In genomic region chr6:53982361-53983050, GRCh38 we compare ENCODE assay signal across 26 cellular contexts.
A peak's percentile ranks its signal among the peaks of the same experiment; 100 is the strongest.
DNase-seq lines count a peak whose midpoint lies in the region; ATAC-seq, FAIRE-seq and TF ChIP-seq lines count a peak whose summit lies in the region.
"Had no signal": no experiment of that assay in that cellular context is flagged by ENCODE, and none has a peak within 500 bp of the region (broad histone marks: within the 10 kb centered on the region; RNA-seq: fewer than 3 reads in every experiment).

No MANE protein-coding gene starts in this region.

- H3K27ac ChIP-seq in foreskin keratinocyte, result peak overlapping the region; percentile 87
- H3K27ac ChIP-seq in right atrium auricular region, result no peak overlapping the region
- H3K27ac ChIP-seq: colonic mucosa, heart left ventricle, neural progenitor cell, thoracic aorta had no signal

- peaks cover 52% of the 10 kb centered on the region for H3K4me1 Mint-ChIP-seq in chondrocyte (ENCODE audit: low read depth)
- H3K4me1 Mint-ChIP-seq: activated naive CD8-positive, alpha-beta T cell treated with anti-CD3 and anti-CD28 coated beads, Interleukin-2, amount 10 ng/mL, durations not matched to agents 7 days and 5 days had no signal

- peaks cover 38% of the 10 kb centered on the region for H3K4me1 ChIP-seq in foreskin keratinocyte
- peaks cover 0 to 29% of the 10 kb centered on the region in 2 donors for H3K4me1 ChIP-seq in right atrium auricular region
- H3K4me1 ChIP-seq: colonic mucosa, neural progenitor cell had no signal

- H3K4me3 ChIP-seq in right atrium auricular region, result no peak overlapping the region
- H3K4me3 ChIP-seq: colonic mucosa, heart left ventricle, mucosa of descending colon, neural progenitor cell, thoracic aorta had no signal

- H3K36me3 ChIP-seq in right atrium auricular region, result no peaks in the 10 kb centered on the region
- H3K36me3 ChIP-seq: colonic mucosa, heart left ventricle, neural progenitor cell, thoracic aorta had no signal

- FAIRE-seq in urothelium cell line (lab: Jason Lieb, UNC), result peak; percentile 61

- H3K27ac Mint-ChIP-seq in chondrocyte (ENCODE audit: unreplicated experiment), result no peak overlapping the region
- H3K27ac Mint-ChIP-seq: activated naive CD8-positive, alpha-beta T cell treated with anti-CD3 and anti-CD28 coated beads, Interleukin-2, amount 10 ng/mL, durations not matched to agents 7 days and 5 days; activated T-helper 2 cell treated with anti-CD3 and anti-CD28 coated beads, Interferon-gamma antibody, Interleukin-2, Interleukin-4, amounts not matched to agents 10 μg/mL and 5 μg/mL and 100 μg/mL, durations not matched to agents 14 hours and 24 hours and 36 hours; brain; H9; neural progenitor cell; WTC11 had no signal

- TF ChIP-seq CTCF in foreskin keratinocyte (conservative IDR thresholded peaks at IDR 0.05) (no peak), right atrium auricular region (IDR thresholded peaks at IDR 0.05) (no peak), chondrocyte (IDR thresholded peaks at IDR 0.05) (no peak)

- H3K27me3 ChIP-seq in foreskin keratinocyte (no peaks in the 10 kb centered on the region), right atrium auricular region (no peaks in the 10 kb centered on the region)
- H3K27me3 ChIP-seq: colonic mucosa, heart left ventricle, neural progenitor cell had no signal

- DNase-seq in ELR (ENCODE audit: low read depth) (peak; percentile 40), RKO (ENCODE audit: low spot score) (peak; percentile 21), foreskin keratinocyte (peak; percentile 79 to 93), urothelium cell line (ENCODE audit: low spot score) (peak; percentile 40), right atrium auricular region (ENCODE audit: low spot score) (no peak), chondrocyte (ENCODE audit: low spot score) (no peak)
- DNase-seq: activated CD4-positive, alpha-beta T cell treated with anti-CD3 and anti-CD28 coated beads, Interleukin-2, amount 50 U/mL, for 4 hours; activated CD8-positive, alpha-beta memory T cell treated with anti-CD3 and anti-CD28 coated beads, Interleukin-2, amount 50 U/mL, for 48 hours; activated naive CD8-positive, alpha-beta T cell treated with anti-CD3 and anti-CD28 coated beads, Interleukin-2, amount 10 ng/mL, durations not matched to agents 7 days and 5 days; colonic mucosa; COR-L47; H9; heart left ventricle; KBM-7; mucosa of descending colon; NCI-H2171; stimulated activated CD4-positive, alpha-beta T cell treated with anti-CD3 and anti-CD28 coated beads, Interleukin-2, amount 100 ng/mL, for 48 hours; stimulated activated naive CD4-positive, alpha-beta T cell treated with Interleukin-2 at 50 U/mL for 16 hours; T-helper 9 cell had no signal

- ATAC-seq in foreskin keratinocyte (peak; percentile 77), HG03520 (IDR thresholded peaks at IDR 0.05; ENCODE audit: unreplicated experiment) (no peak)
- ATAC-seq: heart left ventricle, mucosa of descending colon, Right ventricle myocardium inferior, WTC11 had no signal

- peaks cover 4% of the 10 kb centered on the region for H3K9me3 Mint-ChIP-seq in chondrocyte (ENCODE audit: low read depth)
- H3K9me3 Mint-ChIP-seq: activated naive CD8-positive, alpha-beta T cell treated with anti-CD3 and anti-CD28 coated beads, Interleukin-2, amount 10 ng/mL, durations not matched to agents 7 days and 5 days; activated T-helper 2 cell treated with anti-CD3 and anti-CD28 coated beads, Interferon-gamma antibody, Interleukin-2, Interleukin-4, amounts not matched to agents 10 μg/mL and 5 μg/mL and 100 μg/mL, durations not matched to agents 14 hours and 24 hours and 36 hours; H9; neural progenitor cell had no signal

- H3K9me3 ChIP-seq in right atrium auricular region, result no peaks in the 10 kb centered on the region
- H3K9me3 ChIP-seq: colonic mucosa, heart left ventricle, mucosa of descending colon, thoracic aorta had no signal

- no peak overlapping the region for H3K4me3 Mint-ChIP-seq in chondrocyte (ENCODE audit: unreplicated experiment)
- H3K4me3 Mint-ChIP-seq: activated naive CD8-positive, alpha-beta T cell treated with anti-CD3 and anti-CD28 coated beads, Interleukin-2, amount 10 ng/mL, durations not matched to agents 7 days and 5 days; brain; H9; neural progenitor cell; WTC11 had no signal

- H3K27me3 Mint-ChIP-seq in chondrocyte (ENCODE audit: low read depth), result no peaks in the 10 kb centered on the region

- H3K36me3 Mint-ChIP-seq in chondrocyte (ENCODE audit: low read depth), result no peaks in the 10 kb centered on the region
- H3K36me3 Mint-ChIP-seq: activated naive CD8-positive, alpha-beta T cell treated with anti-CD3 and anti-CD28 coated beads, Interleukin-2, amount 10 ng/mL, durations not matched to agents 7 days and 5 days; brain; neural progenitor cell; WTC11 had no signal

Comparison
In these comparisons a context has a peak if more than half of its experiments do, and no peak if none do; other contexts are left out.
1. DNase-seq: peak in ELR (single experiment), RKO (single experiment), foreskin keratinocyte (2 of 2) and urothelium cell line (single experiment); none in right atrium auricular region (single experiment) and chondrocyte (single experiment).